29 cellular contexts compared by ENCODE assay signal in genomic region chr2:142061733-142062132, GRCh38.
"Had no signal": no experiment of that assay in that cellular context is flagged by ENCODE, and none has a peak within 500 bp of the region (broad histone marks: within the 10 kb centered on the region; RNA-seq: fewer than 3 reads in every experiment).

No MANE protein-coding gene starts in this region.

- H3K4me3 ChIP-seq: body of pancreas, esophagus muscularis mucosa, gastrocnemius medialis, heart left ventricle had no signal

- H3K27ac ChIP-seq: body of pancreas, esophagus muscularis mucosa, foreskin keratinocyte, gastrocnemius medialis, heart left ventricle had no signal

- H3K9me3 ChIP-seq: body of pancreas, esophagus muscularis mucosa, gastrocnemius medialis, heart left ventricle had no signal

- H3K27me3 ChIP-seq: body of pancreas, esophagus muscularis mucosa, foreskin keratinocyte, gastrocnemius medialis, heart left ventricle had no signal

- ATAC-seq: activated CD4-positive, alpha-beta T cell treated with anti-CD3 and anti-CD28 coated beads for 36 hours; activated T-cell treated with anti-CD3 and anti-CD28 coated beads, Interleukin-2, amount 50 U/mL, for 72 hours; body of pancreas; effector memory CD8-positive, alpha-beta T cell; foreskin keratinocyte; gastrocnemius medialis; heart left ventricle; T-helper 17 cell had no signal

- H3K36me3 ChIP-seq: esophagus muscularis mucosa, gastrocnemius medialis, heart left ventricle had no signal

- DNase-seq: activated CD4-positive, alpha-beta memory T cell treated with anti-CD3 and anti-CD28 coated beads, Interleukin-2, amount 10 ng/mL, durations not matched to agents 7 days and 5 days; activated CD4-positive, alpha-beta T cell treated with anti-CD3 and anti-CD28 coated beads for 36 hours; activated CD4-positive, alpha-beta T cell treated with anti-CD3 and anti-CD28 coated beads, Interleukin-2, amount 10 ng/mL, durations not matched to agents 24 days and 14 days; activated CD4-positive, CD25-positive, alpha-beta regulatory T cell; activated CD4-positive, CD25-positive, alpha-beta regulatory T cell treated with anti-CD3 and anti-CD28 coated beads, Interleukin-2, amount 50 U/mL, for 72 hours; activated CD8-positive, alpha-beta memory T cell treated with anti-CD3 and anti-CD28 coated beads, Interleukin-2, amount 50 U/mL, for 48 hours; activated gamma-delta T cell; activated naive CD4-positive, alpha-beta T cell; activated naive CD4-positive, alpha-beta T cell treated with anti-CD3 and anti-CD28 coated beads, Interleukin-2, amount 50 U/mL, for 16 hours; activated T-cell treated with anti-CD3 and anti-CD28 coated beads for 4 hours; activated T-cell treated with anti-CD3 and anti-CD28 coated beads, Interleukin-2, amount 50 U/mL, for 24 hours; activated T-cell treated with anti-CD3 and anti-CD28 coated beads, Interleukin-2, amount 50 U/mL, for 72 hours; amygdala; aorta; body of pancreas; caudate nucleus; cortex of kidney; dermis blood vessel endothelial cell; effector CD4-positive, alpha-beta T cell; effector memory CD8-positive, alpha-beta T cell; erythroblast; foreskin keratinocyte; gastrocnemius medialis; glutamatergic neuron; heart left ventricle; T-helper 1 cell; T-helper 17 cell; T1000 had no signal

- H3K4me1 ChIP-seq: body of pancreas, esophagus muscularis mucosa, foreskin keratinocyte, gastrocnemius medialis, heart left ventricle had no signal
